ENCODE assay signal across 8 cellular contexts in the genomic region with DNA sequence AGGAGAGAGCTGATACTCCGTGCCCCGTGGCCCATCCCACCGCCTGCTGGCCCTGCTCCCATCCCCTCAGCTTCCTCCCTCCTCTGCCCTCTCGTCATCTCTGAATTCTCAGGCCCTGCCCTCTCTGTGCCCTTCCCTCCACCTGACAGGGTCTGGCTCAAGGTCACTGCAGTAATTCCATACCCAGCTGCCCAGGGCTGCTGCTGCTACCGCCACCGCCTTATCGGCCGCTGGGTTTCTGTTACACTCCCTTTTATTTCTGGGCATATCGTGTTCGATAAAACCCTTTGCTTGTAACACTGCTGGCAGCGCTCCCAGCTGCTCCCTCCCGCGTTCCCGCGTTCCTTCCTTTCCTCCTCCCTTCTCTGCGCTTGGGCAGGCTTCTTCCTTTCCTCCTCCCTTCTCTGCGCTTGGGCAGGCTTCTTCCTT. TPM values are rescaled to one million over a fixed set of nuclear protein-coding genes. Genes with fewer than 3 reads are reported as not detected.
DNase-seq lines count a peak whose midpoint lies in the region; ATAC-seq and TF ChIP-seq lines count a peak whose summit lies in the region.

No MANE protein-coding gene starts in this region.

- H3K4me1 Mint-ChIP-seq in WTC11 (peaks cover 44% of the 10 kb centered on the region), osteocyte (ENCODE audit: unreplicated experiment) (peaks cover 12% of the 10 kb centered on the region)

- CTCF ChIA-PET in WTC11 (lab: Charles Lee) = interaction anchor here (1.0 to 3.7 kb wide), 13 partner anchors 9 to 137 kb away, joined by 4 to 24 read pairs (median 7); partner anchors contain the start of gene LRRC59

- peak; percentile 28 for ATAC-seq in WTC11
- ATAC-seq in HG02884 (IDR thresholded peaks at IDR 0.05; ENCODE audit: unreplicated experiment) = no peak

- POLR2A ChIA-PET in WTC11 (lab: Charles Lee) = interaction anchor here (1.4 to 3.0 kb wide), 2 partner anchors 8 to 26 kb away, joined by 4 to 8 read pairs; partner anchors contain the start of gene CACNA1G

- no peaks in the 10 kb centered on the region for H3K9me3 ChIP-seq in iPS-18c (ENCODE audit: control insufficient read depth, insufficient read depth, low read length)
- H3K9me3 ChIP-seq in thyroid gland = no peaks in the 10 kb centered on the region

- no peaks in the 10 kb centered on the region for H3K27me3 ChIP-seq in thyroid gland

- intact Hi-C loops in thyroid gland (cut with DNase I) = no loop called here

- DNase-seq in DMS 273 (lab: John Stamatoyannopoulos, UW; ENCODE audit: unreplicated experiment) = peak; percentile 78
- DNase-seq in DMS 273 treated with DMSO at 0.1 percent for 48 hours (lab: John Stamatoyannopoulos, UW) = no peak
- no peak for DNase-seq in WTC11 (ENCODE audit: low spot score)
- peak; percentile 81 to 84 for DNase-seq in thyroid gland
- no peak for DNase-seq in dedifferentiated amniotic fluid mesenchymal stem cell (ENCODE audit: extremely low spot score)
- DNase-seq in osteocyte (ENCODE audit: extremely low spot score, unreplicated experiment) = no peak

- TF ChIP-seq CTCF in WTC11 (IDR thresholded peaks at IDR 0.05) = no peak
- no peak for TF ChIP-seq CTCF in thyroid gland (IDR thresholded peaks at IDR 0.05)
- TF ChIP-seq CTCF in osteocyte (IDR thresholded peaks at IDR 0.05) = no peak

- H3K27ac ChIP-seq in thyroid gland = peak overlapping the region; percentile 41 to 74 (median 61)

- no peak for TF ChIP-seq POLR2A in thyroid gland (IDR thresholded peaks at IDR 0.05)

- H3K36me3 ChIP-seq in thyroid gland = no peaks in the 10 kb centered on the region

- H3K27ac Mint-ChIP-seq in WTC11 (no peak overlapping the region), osteocyte (ENCODE audit: unreplicated experiment) (no peak overlapping the region)

- peaks cover 26% of the 10 kb centered on the region for H3K27me3 Mint-ChIP-seq in WTC11 (ENCODE audit: low read depth)
- peaks cover 44% of the 10 kb centered on the region for H3K27me3 Mint-ChIP-seq in osteocyte (ENCODE audit: unreplicated experiment)

- peaks cover 11% of the 10 kb centered on the region; the same call in 1 of the 2 replicates for H3K36me3 Mint-ChIP-seq in WTC11
- H3K36me3 Mint-ChIP-seq in osteocyte (ENCODE audit: unreplicated experiment) = no peaks in the 10 kb centered on the region

- H3K9me3 Mint-ChIP-seq in WTC11 (no peaks in the 10 kb centered on the region), osteocyte (ENCODE audit: unreplicated experiment) (no peaks in the 10 kb centered on the region)

- H3K4me1 ChIP-seq in thyroid gland = peaks cover 29 to 33% of the 10 kb centered on the region in 2 donors

- 1% methylated on average over 17 of the region's 17 CpGs for WGBS in thyroid gland, 2 donors

- peak overlapping the region; percentile 87 for H3K4me3 Mint-ChIP-seq in WTC11
- H3K4me3 Mint-ChIP-seq in osteocyte (ENCODE audit: unreplicated experiment) = no peak overlapping the region

- H3K4me3 ChIP-seq in iPS-18c (ENCODE audit: insufficient read depth, low read depth, low read length) = peak overlapping the region; percentile 71
- H3K4me3 ChIP-seq in thyroid gland (replicated peaks in 1 of 3) = no peak overlapping the region

TF ChIP-seq in WTC11, 78 proteins besides CTCF, POLR2A, EP300 and RAD21:
- TF ChIP-seq, protein P1, sequence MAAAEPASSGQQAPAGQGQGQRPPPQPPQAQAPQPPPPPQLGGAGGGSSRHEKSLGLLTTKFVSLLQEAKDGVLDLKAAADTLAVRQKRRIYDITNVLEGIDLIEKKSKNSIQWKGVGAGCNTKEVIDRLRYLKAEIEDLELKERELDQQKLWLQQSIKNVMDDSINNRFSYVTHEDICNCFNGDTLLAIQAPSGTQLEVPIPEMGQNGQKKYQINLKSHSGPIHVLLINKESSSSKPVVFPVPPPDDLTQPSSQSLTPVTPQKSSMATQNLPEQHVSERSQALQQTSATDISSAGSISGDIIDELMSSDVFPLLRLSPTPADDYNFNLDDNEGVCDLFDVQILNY (CRISPR knock-in tag; IDR thresholded peaks at IDR 0.05) = no peak
- TF ChIP-seq NFATC4 (CRISPR knock-in tag; IDR thresholded peaks at IDR 0.05) = no peak
- TF ChIP-seq SOX15 (CRISPR knock-in tag; IDR thresholded peaks at IDR 0.05) = no peak
- TF ChIP-seq SP1 (CRISPR knock-in tag; conservative IDR thresholded peaks at IDR 0.05) = 0 out of 2 replicates have a peak, but pooled peaks have one; percentile 40

RNA-seq across cellular contexts. Expression of gene EPN3, which starts 1.2 kb away (rescaled TPM):
- 6.9 to 8.8 TPM (median 8.1 TPM) in 3 replicates for total RNA-seq in WTC11 (2021)
- total RNA-seq in thyroid gland = 10 to 100 TPM in 1 of 4 donors, 1 to 10 TPM in 1, under 1 TPM in 1, not detected in 1; 0.63 to 31.6 (median 3.5) TPM
- not detected in 2 replicates for total RNA-seq in osteocyte

RNA-seq across cellular contexts. Expression of gene SPATA20, which starts 13.2 kb away (rescaled TPM):
- total RNA-seq in WTC11 (2021) = 24.6 to 30.6 TPM (median 26.3 TPM) in 3 replicates
- total RNA-seq in thyroid gland = 100 to 1,000 TPM in 3 of 4 donors, 10 to 100 TPM in 1; 94.9 to 177 (median 125) TPM
- 55.0 and 58.1 TPM in 2 replicates for total RNA-seq in osteocyte

RNA-seq across cellular contexts. Expression of gene MYCBPAP, which starts 25.5 kb away (rescaled TPM):
- total RNA-seq in WTC11 (2021) (5.7 to 6.9 TPM (median 6.6 TPM) in 3 replicates), thyroid gland (1 to 10 TPM in 3 of 4 donors, under 1 TPM in 1; 0.78 to 3.2 (median 1.6) TPM), osteocyte (0.46 and 0.81 TPM in 2 replicates)

RNA-seq across cellular contexts. Expression of gene CACNA1G, which starts 26.8 kb away (rescaled TPM):
- total RNA-seq in WTC11 (2021) = 5.4 to 6.7 TPM (median 6.2 TPM) in 3 replicates
- 1 to 10 TPM in 1 of 4 donors, under 1 TPM in 3; 0.13 to 3.3 (median 0.52) TPM for total RNA-seq in thyroid gland
- total RNA-seq in osteocyte = 0.10 and 0.11 TPM in 2 replicates

RNA-seq across cellular contexts. Expression of gene RSAD1, which starts 55.1 kb away (rescaled TPM):
- total RNA-seq in WTC11 (2021) = 35.1 to 41.5 TPM (median 40.5 TPM) in 3 replicates
- total RNA-seq in thyroid gland = 10 to 100 TPM; 30.2 to 50.1 (median 34.7) TPM
- total RNA-seq in osteocyte = 36.7 and 37.5 TPM in 2 replicates

Comparison
In these comparisons a context has a peak if more than half of its experiments do, and no peak if none do; other contexts are left out.
1. DNase-seq: peak in DMS 273 (single experiment) and thyroid gland (2 of 2); none in DMS 273 treated with DMSO at 0.1 percent for 48 hours (single experiment), WTC11 (single experiment), dedifferentiated amniotic fluid mesenchymal stem cell (single experiment) and osteocyte (single experiment).